Comparison of ENCODE assay signal across 8 cellular contexts in the genomic region with DNA sequence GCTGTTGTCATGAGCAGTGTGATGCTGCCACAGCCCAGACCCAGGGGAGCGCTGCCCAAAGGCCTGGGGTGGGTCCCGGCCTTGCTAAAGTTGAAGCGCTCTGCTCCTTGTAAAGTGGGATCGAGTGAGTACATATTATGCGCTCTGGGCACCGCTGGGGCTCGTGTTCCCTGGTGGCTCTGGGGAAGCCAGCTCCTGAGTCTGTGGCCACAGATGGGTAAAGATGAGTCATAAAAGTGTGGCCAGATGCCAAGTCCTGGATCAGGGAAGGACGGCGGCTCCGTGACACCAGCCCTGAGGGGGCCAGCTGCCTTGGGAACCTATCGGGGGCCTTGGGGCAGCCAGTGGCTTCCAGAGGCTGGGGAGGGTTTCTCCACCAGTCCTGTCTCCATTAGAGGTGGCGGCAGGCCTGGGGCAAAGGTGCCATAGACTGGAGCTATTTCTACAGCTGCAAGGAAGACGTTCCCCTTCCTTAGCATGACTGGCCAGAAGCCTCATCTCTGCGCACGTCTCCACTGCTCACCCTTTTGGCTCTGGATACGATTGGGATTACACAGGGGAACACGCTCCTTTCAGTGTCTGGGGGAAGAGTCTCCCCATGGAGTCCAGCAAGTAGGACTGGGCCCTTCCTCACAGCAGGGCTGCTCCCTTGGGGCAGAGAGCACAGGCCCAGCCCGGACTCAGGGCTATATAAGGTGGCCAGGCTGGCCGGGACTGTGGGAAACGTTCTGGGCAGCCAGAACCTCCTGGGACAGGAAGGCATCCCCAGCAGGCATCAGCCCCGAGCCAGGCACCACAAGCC. TPM values are rescaled to one million over a fixed set of nuclear protein-coding genes. Genes with fewer than 3 reads are reported as not detected.
A peak's percentile ranks its signal among the peaks of the same experiment; 100 is the strongest.
DNase-seq lines count a peak whose midpoint lies in the region; ATAC-seq and TF ChIP-seq lines count a peak whose summit lies in the region.

No MANE protein-coding gene starts in this region.

- no peaks in the 10 kb centered on the region for H3K9me3 Mint-ChIP-seq in endodermal cell
- H3K9me3 Mint-ChIP-seq in naive thymus-derived CD8-positive, alpha-beta T cell, result no peaks in the 10 kb centered on the region
- H3K9me3 Mint-ChIP-seq in WTC11, result no peaks in the 10 kb centered on the region

- no peak overlapping the region for H3K4me3 Mint-ChIP-seq in endodermal cell
- no peak overlapping the region for H3K4me3 Mint-ChIP-seq in naive thymus-derived CD8-positive, alpha-beta T cell
- H3K4me3 Mint-ChIP-seq in WTC11, result no peak overlapping the region

- peaks cover 24% of the 10 kb centered on the region for H3K4me1 Mint-ChIP-seq in endodermal cell
- H3K4me1 Mint-ChIP-seq in naive thymus-derived CD8-positive, alpha-beta T cell, result peaks cover 0 to 2% (median under 1%) of the 10 kb centered on the region in 4 donors
- H3K4me1 Mint-ChIP-seq in WTC11, result peaks cover 5% of the 10 kb centered on the region; the same call in 1 of the 2 replicates

- CTCF ChIA-PET in WTC11 (lab: Charles Lee), result interaction anchor here (1.7 to 4.4 kb wide), 3 partner anchors 11 to 39 kb away, joined by 4 to 23 read pairs (median 5); no protein-coding TSS in a partner anchor

- POLR2A ChIA-PET in naive thymus-derived CD8-positive, alpha-beta T cell (lab: Charles Lee), result no interaction called here
- POLR2A ChIA-PET in WTC11 (lab: Charles Lee), result interaction anchor here (1.0 kb wide), 1 partner anchor 12 kb away, joined by 4 read pairs; no protein-coding TSS in a partner anchor

- TF ChIP-seq CTCF in endodermal cell (conservative IDR thresholded peaks at IDR 0.05), result no peak
- TF ChIP-seq CTCF in WTC11 (IDR thresholded peaks at IDR 0.05), result no peak

- no peaks in the 10 kb centered on the region for H3K36me3 ChIP-seq in endodermal cell (ENCODE audit: control insufficient read depth, insufficient read depth, low read length)

- peaks cover 2% of the 10 kb centered on the region for H3K36me3 Mint-ChIP-seq in endodermal cell (ENCODE audit: low read depth)
- H3K36me3 Mint-ChIP-seq in naive thymus-derived CD8-positive, alpha-beta T cell, result peaks cover 0 to 7% (median 0%) of the 10 kb centered on the region in 3 donors
- no peaks in the 10 kb centered on the region for H3K36me3 Mint-ChIP-seq in WTC11

- peak overlapping the region; percentile 4 for H3K27ac ChIP-seq in endodermal cell (ENCODE audit: low read depth, low read length)

- intact Hi-C loops in posterior vena cava (cut with DNase I), result no loop called here

- DNase-seq in EH (ENCODE audit: low read depth), result peak; percentile 91
- peak; percentile 40 for DNase-seq in NCI-H524 treated with DMSO at 0.1 percent for 48 hours (lab: John Stamatoyannopoulos, UW)
- no peak for DNase-seq in endodermal cell
- DNase-seq in posterior vena cava (ENCODE audit: low spot score), result peak; percentile 89
- no peak for DNase-seq in naive thymus-derived CD8-positive, alpha-beta T cell
- no peak for DNase-seq in WTC11 (ENCODE audit: low spot score)
- DNase-seq in activated T-cell treated with anti-CD3 and anti-CD28 coated beads for 4 hours, result no peak

- no peak overlapping the region for H3K9ac ChIP-seq in endodermal cell (ENCODE audit: extremely low read depth, low read length, poor library complexity, severe bottlenecking)

- 89 to 93% methylated on average over 16 to 21 of the region's 21 CpGs for WGBS in endodermal cell (ENCODE audit: insufficient coverage in 1 of 2, insufficient read length in 1 of 2), 2 experiments

- H3K27me3 ChIP-seq in endodermal cell (ENCODE audit: control insufficient read depth, insufficient read depth, low read length, poor library complexity, severe bottlenecking), result no peaks in the 10 kb centered on the region

- H3K27me3 Mint-ChIP-seq in endodermal cell (ENCODE audit: insufficient read depth), result no peaks in the 10 kb centered on the region
- H3K27me3 Mint-ChIP-seq in naive thymus-derived CD8-positive, alpha-beta T cell, result no peaks in the 10 kb centered on the region
- H3K27me3 Mint-ChIP-seq in WTC11 (ENCODE audit: low read depth), result no peaks in the 10 kb centered on the region

- H3K4me3 ChIP-seq in endodermal cell (ENCODE audit: low read length), result no peak overlapping the region

- H3K27ac Mint-ChIP-seq in endodermal cell (peak overlapping the region; percentile 58), WTC11 (no peak overlapping the region)
- no peak overlapping the region for H3K27ac Mint-ChIP-seq in naive thymus-derived CD8-positive, alpha-beta T cell

- ATAC-seq in GM18519 (IDR thresholded peaks at IDR 0.05; ENCODE audit: low FRiP score, unreplicated experiment) (no peak), WTC11 (no peak)
- no peak for ATAC-seq in naive thymus-derived CD8-positive, alpha-beta T cell

- peaks cover 4% of the 10 kb centered on the region for H3K4me1 ChIP-seq in endodermal cell (ENCODE audit: control insufficient read depth, insufficient read depth, low read length)

- no peaks in the 10 kb centered on the region for H3K9me3 ChIP-seq in endodermal cell (ENCODE audit: control insufficient read depth, low read length)

TF ChIP-seq in WTC11, 78 proteins besides CTCF, POLR2A, EP300 and RAD21 (continues in another document):
- TF ChIP-seq FOXK1 (CRISPR knock-in tag; IDR thresholded peaks at IDR 0.05) (no peak), SMAD3 (CRISPR knock-in tag; IDR thresholded peaks at IDR 0.05; ENCODE audit: borderline replicate concordance) (no peak), ZSCAN18 (CRISPR knock-in tag; IDR thresholded peaks at IDR 0.05) (no peak), SP1 (CRISPR knock-in tag; conservative IDR thresholded peaks at IDR 0.05) (no peak), ATF6 (CRISPR knock-in tag; IDR thresholded peaks at IDR 0.05) (no peak)

RNA-seq across cellular contexts. Expression of gene ITIH4, which starts 1.2 kb away (rescaled TPM):
- total RNA-seq in endodermal cell (1 to 10 TPM; 6.0 to 6.2 TPM), posterior vena cava (10 to 100 TPM; 19.1 to 28.8 TPM), WTC11 (2021) (2.4 to 6.2 TPM (median 3.9 TPM) in 3 replicates)
- 4.1 TPM for polyA plus RNA-seq in endodermal cell (2013, experiment 1 of 2)
- 4.8 TPM for polyA plus RNA-seq in endodermal cell (2013, experiment 2 of 2)
- total RNA-seq in naive thymus-derived CD8-positive, alpha-beta T cell, result 10 to 100 TPM; 28.8 to 32.6 TPM
- polyA plus RNA-seq in naive thymus-derived CD8-positive, alpha-beta T cell, result under 1 TPM in 2 of 3 donors, not detected in 1; 0.05 to 0.60 TPM

RNA-seq across cellular contexts. Expression of gene MUSTN1, which starts 3.1 kb away (rescaled TPM):
- total RNA-seq in endodermal cell (1 to 10 TPM; 3.2 to 4.2 TPM), posterior vena cava (100 to 1,000 TPM in 1 of 2 donors, 10 to 100 TPM in 1; 78.5 to 105 TPM), WTC11 (2021) (2.7 to 4.2 TPM (median 3.3 TPM) in 3 replicates)
- polyA plus RNA-seq in endodermal cell (2013, experiment 1 of 2), result 22.5 TPM
- 20.6 TPM for polyA plus RNA-seq in endodermal cell (2013, experiment 2 of 2)
- total RNA-seq in naive thymus-derived CD8-positive, alpha-beta T cell, result 1 to 10 TPM in 1 of 2 experiments, not detected in 1; 3.4 TPM
- polyA plus RNA-seq in naive thymus-derived CD8-positive, alpha-beta T cell, result under 1 TPM in 1 of 3 donors, not detected in 2; 0.68 TPM

RNA-seq across cellular contexts. Expression of gene ITIH3, which starts 37.1 kb away (rescaled TPM):
- total RNA-seq in endodermal cell (not detected), posterior vena cava (10 to 100 TPM; 14.8 to 16.1 TPM), WTC11 (2021) (0.23 to 0.37 TPM (median 0.25 TPM) in 3 replicates)
- polyA plus RNA-seq in endodermal cell (2013, experiment 1 of 2), result 0.36 TPM
- polyA plus RNA-seq in endodermal cell (2013, experiment 2 of 2), result 0.41 TPM
- not detected for total RNA-seq in naive thymus-derived CD8-positive, alpha-beta T cell
- polyA plus RNA-seq in naive thymus-derived CD8-positive, alpha-beta T cell, result under 1 TPM in 1 of 3 donors, not detected in 2; 0.40 TPM

RNA-seq across cellular contexts. Expression of gene ITIH1, which starts 54.3 kb away (rescaled TPM):
- total RNA-seq in endodermal cell, result not detected
- not detected for polyA plus RNA-seq in endodermal cell (2013, experiment 1 of 2)
- polyA plus RNA-seq in endodermal cell (2013, experiment 2 of 2), result not detected
- 1 to 10 TPM; 1.3 to 2.6 TPM for total RNA-seq in posterior vena cava
- not detected for total RNA-seq in naive thymus-derived CD8-positive, alpha-beta T cell
- polyA plus RNA-seq in naive thymus-derived CD8-positive, alpha-beta T cell, result not detected
- total RNA-seq in WTC11 (2021), result 0.26 to 0.69 TPM (median 0.50 TPM) in 3 replicates

Comparison
In these comparisons a context has a peak if more than half of its experiments do, and no peak if none do; other contexts are left out.
1. DNase-seq: peak in EH (single experiment), NCI-H524 treated with DMSO at 0.1 percent for 48 hours (single experiment) and posterior vena cava (single experiment); none in endodermal cell (single experiment), naive thymus-derived CD8-positive, alpha-beta T cell (0 of 10), WTC11 (single experiment) and activated T-cell treated with anti-CD3 and anti-CD28 coated beads for 4 hours (single experiment).
2. RNA of gene MUSTN1, which starts 3.1 kb away (total RNA-seq): 78.5 to 105 TPM in posterior vena cava; 2.7 to 4.2 TPM in WTC11, 3.2 to 4.2 TPM in endodermal cell and 3.4 TPM in naive thymus-derived CD8-positive, alpha-beta T cell; every median in the first group is over 10 times any median in the second.
3. RNA of gene ITIH3, which starts 37.1 kb away (total RNA-seq): 14.8 to 16.1 TPM in posterior vena cava; 0.23 to 0.37 TPM in WTC11, not detected in endodermal cell and not detected in naive thymus-derived CD8-positive, alpha-beta T cell; every median in the first group is over 10 times any median in the second.